In the genomic region with DNA sequence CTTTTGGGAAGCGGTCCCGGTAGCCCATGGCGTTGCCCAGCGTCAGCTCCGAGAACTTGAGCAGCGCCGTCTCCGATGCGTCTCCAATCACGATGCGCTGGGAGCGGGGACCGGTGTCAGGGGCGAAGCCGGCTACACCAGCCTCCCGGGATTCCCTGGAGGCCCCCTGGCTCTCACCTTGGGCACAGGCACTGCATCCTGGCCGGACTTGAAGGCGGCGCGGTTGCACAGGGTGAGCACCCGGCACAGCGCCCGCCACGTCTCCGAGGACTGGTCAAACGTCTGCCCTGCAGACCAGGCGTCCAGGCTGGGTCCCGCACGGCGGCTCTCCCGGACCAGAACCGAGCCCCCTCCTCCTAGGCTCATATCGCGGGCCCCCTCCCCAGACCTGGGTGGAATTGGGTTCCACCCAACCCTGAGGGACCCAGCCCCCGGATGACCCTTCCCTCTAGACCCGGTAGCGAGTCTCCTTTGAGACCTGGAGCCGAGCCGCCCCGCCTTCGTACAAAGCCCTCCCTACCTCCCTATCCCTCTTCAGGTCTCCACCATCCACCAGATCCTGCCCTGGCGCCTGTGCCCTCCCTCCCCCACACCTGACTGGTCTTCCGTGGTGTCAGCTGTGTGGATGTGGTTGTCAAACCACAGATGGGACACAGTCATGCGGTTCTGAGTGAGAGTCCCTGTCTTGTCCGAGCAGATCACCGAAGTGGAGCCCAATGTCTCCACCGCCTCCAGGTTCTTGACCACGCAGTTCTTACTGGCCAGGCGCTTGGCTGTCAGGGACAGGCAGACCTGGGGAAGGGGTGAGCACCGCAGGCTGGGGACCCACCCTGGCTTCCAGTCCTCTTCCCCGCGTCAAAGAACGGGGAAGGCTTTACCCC, we compare ENCODE assay signal across 1 cellular context.
TF ChIP-seq lines count a peak whose summit lies in the region.

No MANE protein-coding gene starts in this region.

TF ChIP-seq in GM12878, 131 proteins besides CTCF, POLR2A, EP300 and RAD21:
- TF ChIP-seq POLR2AphosphoS5 (IDR thresholded peaks at IDR 0.05; ENCODE audit: low read length) = no peak
- TF ChIP-seq, protein P1, sequence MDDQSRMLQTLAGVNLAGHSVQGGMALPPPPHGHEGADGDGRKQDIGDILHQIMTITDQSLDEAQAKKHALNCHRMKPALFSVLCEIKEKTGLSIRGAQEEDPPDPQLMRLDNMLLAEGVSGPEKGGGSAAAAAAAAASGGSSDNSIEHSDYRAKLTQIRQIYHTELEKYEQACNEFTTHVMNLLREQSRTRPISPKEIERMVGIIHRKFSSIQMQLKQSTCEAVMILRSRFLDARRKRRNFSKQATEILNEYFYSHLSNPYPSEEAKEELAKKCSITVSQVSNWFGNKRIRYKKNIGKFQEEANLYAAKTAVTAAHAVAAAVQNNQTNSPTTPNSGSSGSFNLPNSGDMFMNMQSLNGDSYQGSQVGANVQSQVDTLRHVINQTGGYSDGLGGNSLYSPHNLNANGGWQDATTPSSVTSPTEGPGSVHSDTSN (IDR thresholded peaks at IDR 0.05; ENCODE audit: insufficient replicate concordance, low read depth, low read length) = peak; percentile 13
- peak; percentile 76 for TF ChIP-seq RUNX3 (IDR thresholded peaks at IDR 0.05; ENCODE audit: low read length)
- 0 out of 2 replicates have a peak, but pooled peaks have one; percentile 3 for TF ChIP-seq IKZF1 (conservative IDR thresholded peaks at IDR 0.05)
- TF ChIP-seq DPF2 (IDR thresholded peaks at IDR 0.05) = 0 out of 2 replicates have a peak, but pooled peaks have one; percentile 15
